ENCODE assay signal across 26 cellular contexts in the genomic region with DNA sequence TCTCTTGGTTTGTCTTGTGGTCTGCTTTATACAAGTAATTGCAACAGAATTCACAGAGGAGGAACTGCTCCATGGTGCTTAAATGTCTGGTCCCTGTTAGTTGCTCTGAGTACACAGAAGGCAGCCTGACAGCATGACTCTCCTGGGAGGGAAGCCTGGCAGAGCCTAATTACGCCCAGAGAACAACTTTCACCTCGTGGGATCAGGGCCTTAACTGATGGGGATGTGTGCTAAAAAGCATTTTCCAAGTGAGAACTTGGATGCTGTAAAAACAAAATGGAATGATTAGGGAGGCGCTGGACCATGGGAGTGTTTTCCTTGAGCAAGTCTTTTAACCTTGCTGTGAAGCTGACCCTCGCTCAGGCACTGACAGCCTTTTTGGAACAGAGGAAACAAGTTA.
"Had no signal": no experiment of that assay in that cellular context is flagged by ENCODE, and none has a peak within 500 bp of the region (broad histone marks: within the 10 kb centered on the region; RNA-seq: fewer than 3 reads in every experiment).

No MANE protein-coding gene starts in this region.

- DNase-seq: activated CD4-positive, alpha-beta T cell treated with anti-CD3 and anti-CD28 coated beads for 1 hour; activated CD4-positive, alpha-beta T cell treated with anti-CD3 and anti-CD28 coated beads, Interleukin-2, amount 50 U/mL, for 1 hour; activated gamma-delta T cell treated with Interleukin-2 at 50 U/mL for 16 hours; activated T-cell treated with anti-CD3 and anti-CD28 coated beads, Interleukin-2, amount 50 U/mL, for 1 hour; anterior cingulate cortex; caudate nucleus; effector memory CD4-positive, alpha-beta T cell; gastrocnemius medialis; head of caudate nucleus; hypothalamus; pancreas; sigmoid colon; stimulated activated CD4-positive, alpha-beta T cell treated with anti-CD3 and anti-CD28 coated beads, Interleukin-15, amount 100 ng/mL, for 24 hours; stomach; transverse colon; WERI-Rb-1 had no signal

- ATAC-seq: gastrocnemius medialis; natural killer cell treated with Interleukin-12 subunit alpha and Interleukin-12 subunit beta and Interleukin-15 and Interleukin-18, amount 100 ng/mL, for 72 hours; pancreas; stimulated activated memory B cell treated with anti-CD40 and anti-IgM and Interleukin-4, amounts not matched to agents 10 μg/mL and 1 μg/mL and 100 μg/mL, for 72 hours had no signal

- H3K9me3 ChIP-seq: gastrocnemius medialis, neutrophil, pancreas, sigmoid colon, transverse colon, vagina had no signal

- H3K4me1 Mint-ChIP-seq: activated naive CD4-positive, alpha-beta T cell treated with anti-CD3 and anti-CD28 coated beads, Interleukin-2, amount 50 U/mL, for 24 hours; memory B cell; stimulated activated memory B cell treated with anti-CD40 and anti-IgM and Interleukin-4, amounts not matched to agents 10 μg/mL and 1 μg/mL and 100 μg/mL, for 72 hours had no signal

- H3K36me3 Mint-ChIP-seq: activated naive CD4-positive, alpha-beta T cell treated with anti-CD3 and anti-CD28 coated beads, Interleukin-2, amount 50 U/mL, for 24 hours; memory B cell; natural killer cell treated with Interleukin-12 subunit alpha and Interleukin-12 subunit beta and Interleukin-15 and Interleukin-18, amount 100 ng/mL, for 72 hours; stimulated activated memory B cell treated with anti-CD40 and anti-IgM and Interleukin-4, amounts not matched to agents 10 μg/mL and 1 μg/mL and 100 μg/mL, for 72 hours had no signal

- H3K27ac Mint-ChIP-seq: activated naive CD4-positive, alpha-beta T cell treated with anti-CD3 and anti-CD28 coated beads, Interleukin-2, amount 50 U/mL, for 24 hours; memory B cell; natural killer cell treated with Interleukin-12 subunit alpha and Interleukin-12 subunit beta and Interleukin-15 and Interleukin-18, amount 100 ng/mL, for 72 hours; stimulated activated memory B cell treated with anti-CD40 and anti-IgM and Interleukin-4, amounts not matched to agents 10 μg/mL and 1 μg/mL and 100 μg/mL, for 72 hours; T-helper 2 cell treated with Interferon-gamma antibody and Interleukin-4, amounts not matched to agents 5 μg/mL and 100 μg/mL, for 36 hours had no signal

- H3K36me3 ChIP-seq: esophagus muscularis mucosa, gastrocnemius medialis, neutrophil, pancreas, sigmoid colon, stomach, transverse colon, vagina, WERI-Rb-1 had no signal

- H3K27me3 Mint-ChIP-seq: activated naive CD4-positive, alpha-beta T cell treated with anti-CD3 and anti-CD28 coated beads, Interleukin-2, amount 50 U/mL, for 24 hours; natural killer cell treated with Interleukin-12 subunit alpha and Interleukin-12 subunit beta and Interleukin-15 and Interleukin-18, amount 100 ng/mL, for 72 hours; stimulated activated memory B cell treated with anti-CD40 and anti-IgM and Interleukin-4, amounts not matched to agents 10 μg/mL and 1 μg/mL and 100 μg/mL, for 72 hours had no signal

- H3K4me3 ChIP-seq: esophagus muscularis mucosa, gastrocnemius medialis, pancreas, sigmoid colon, smooth muscle cell, stomach, transverse colon, vagina had no signal

- H3K9me3 Mint-ChIP-seq: T-helper 2 cell treated with Interferon-gamma antibody and Interleukin-4, amounts not matched to agents 5 μg/mL and 100 μg/mL, for 36 hours had no signal

- H3K27ac ChIP-seq: esophagus muscularis mucosa, gastrocnemius medialis, neutrophil, pancreas, sigmoid colon, stomach, transverse colon, vagina, WERI-Rb-1 had no signal

- H3K27me3 ChIP-seq: esophagus muscularis mucosa, gastrocnemius medialis, neutrophil, pancreas, sigmoid colon, stomach, transverse colon, vagina had no signal

- H3K4me3 Mint-ChIP-seq: activated naive CD4-positive, alpha-beta T cell treated with anti-CD3 and anti-CD28 coated beads, Interleukin-2, amount 50 U/mL, for 24 hours; brain; memory B cell; natural killer cell treated with Interleukin-12 subunit alpha and Interleukin-12 subunit beta and Interleukin-15 and Interleukin-18, amount 100 ng/mL, for 72 hours; stimulated activated memory B cell treated with anti-CD40 and anti-IgM and Interleukin-4, amounts not matched to agents 10 μg/mL and 1 μg/mL and 100 μg/mL, for 72 hours; T-helper 2 cell treated with Interferon-gamma antibody and Interleukin-4, amounts not matched to agents 5 μg/mL and 100 μg/mL, for 36 hours had no signal

- H3K4me1 ChIP-seq: esophagus muscularis mucosa, gastrocnemius medialis, pancreas, sigmoid colon, stomach, transverse colon, vagina had no signal
